ENCODE assay signal across 12 cellular contexts in the genomic region with DNA sequence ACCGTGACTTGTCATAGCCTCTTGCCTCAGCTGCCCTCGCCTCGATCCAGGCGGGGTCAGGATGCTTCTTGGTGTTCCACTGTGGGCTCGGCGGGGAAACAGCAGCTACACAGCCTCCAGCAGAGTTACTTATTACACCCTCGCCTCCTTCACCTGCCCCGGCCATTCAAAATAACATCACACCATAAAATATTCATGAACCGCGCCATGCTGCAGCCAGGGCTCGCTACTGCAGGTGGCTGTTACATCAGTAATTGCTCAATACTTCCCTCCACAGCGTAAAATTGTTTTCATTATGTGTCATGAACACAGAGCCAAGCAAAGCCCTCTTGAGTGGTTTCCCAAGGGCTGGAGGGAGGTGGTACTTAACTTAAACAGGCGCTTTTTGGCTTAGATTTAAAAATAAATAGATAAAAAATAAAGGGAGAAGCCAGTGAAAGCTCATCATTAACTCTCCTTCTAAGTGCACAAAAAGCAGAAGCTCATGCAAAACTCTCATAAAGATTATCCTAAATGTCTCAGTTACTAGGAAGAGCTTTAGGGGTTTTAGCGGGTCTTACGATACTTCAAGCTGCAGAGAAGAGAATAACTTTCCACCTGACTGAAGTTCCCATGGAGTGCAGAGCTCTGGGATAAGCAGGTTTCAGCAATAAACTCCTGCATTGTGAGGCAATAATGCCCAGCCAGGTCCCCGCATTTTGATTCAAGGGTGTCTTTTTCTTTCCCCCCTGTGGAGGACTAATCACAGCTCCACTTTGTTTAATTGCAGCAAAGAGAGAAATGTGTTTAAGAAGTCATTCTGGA.
DNase-seq lines count a peak whose midpoint lies in the region; ATAC-seq and TF ChIP-seq lines count a peak whose summit lies in the region.
"Had no signal": no experiment of that assay in that cellular context is flagged by ENCODE, and none has a peak within 500 bp of the region (broad histone marks: within the 10 kb centered on the region; RNA-seq: fewer than 3 reads in every experiment).

No MANE protein-coding gene starts in this region.

- no peak overlapping the region for H3K4me3 ChIP-seq in lower lobe of right lung
- H3K4me3 ChIP-seq: SK-N-MC, thyroid gland had no signal

- ATAC-seq in lower lobe of right lung (peak; percentile 67 to 84), HG03135 (IDR thresholded peaks at IDR 0.05; ENCODE audit: unreplicated experiment) (no peak)
- no peak for ATAC-seq in effector memory CD8-positive, alpha-beta T cell (replicated peaks)

- no peaks in the 10 kb centered on the region for H3K9me3 Mint-ChIP-seq in effector memory CD8-positive, alpha-beta T cell
- H3K9me3 Mint-ChIP-seq: nephron had no signal

- no peak overlapping the region for H3K27ac Mint-ChIP-seq in effector memory CD8-positive, alpha-beta T cell

- no peaks in the 10 kb centered on the region for H3K27me3 ChIP-seq in lower lobe of right lung (ENCODE audit: low read depth)
- H3K27me3 ChIP-seq: thyroid gland had no signal

- no peaks in the 10 kb centered on the region for H3K36me3 ChIP-seq in lower lobe of right lung
- H3K36me3 ChIP-seq: thyroid gland had no signal

- H3K27ac ChIP-seq in lower lobe of right lung = no peak overlapping the region
- H3K27ac ChIP-seq: SK-N-MC, thyroid gland had no signal

- no peaks in the 10 kb centered on the region for H3K4me1 Mint-ChIP-seq in effector memory CD8-positive, alpha-beta T cell (ENCODE audit: low read depth in 2 of 2)
- H3K4me1 Mint-ChIP-seq: nephron had no signal

- no peak overlapping the region for H3K4me3 Mint-ChIP-seq in effector memory CD8-positive, alpha-beta T cell
- H3K4me3 Mint-ChIP-seq: nephron had no signal

- no peaks in the 10 kb centered on the region for H3K9me3 ChIP-seq in lower lobe of right lung
- H3K9me3 ChIP-seq: thyroid gland had no signal

- intact Hi-C loops in lower lobe of right lung (cut with DNase I) = no loop called here

- H3K27me3 Mint-ChIP-seq in effector memory CD8-positive, alpha-beta T cell = peaks cover 0 to 8% of the 10 kb centered on the region in 2 donors

- H3K36me3 Mint-ChIP-seq in effector memory CD8-positive, alpha-beta T cell (ENCODE audit: insufficient read depth) = no peaks in the 10 kb centered on the region

- peak; percentile 36 for DNase-seq in DMS79 treated with DMSO at 0.1 percent for 48 hours (lab: John Stamatoyannopoulos, UW)
- peak; percentile 86 for DNase-seq in NCI-H146 (lab: John Stamatoyannopoulos, UW)
- peak; percentile 83 to 88 for DNase-seq in SHP77 (lab: John Stamatoyannopoulos, UW)
- peak; percentile 44 for DNase-seq in lower lobe of right lung
- DNase-seq in effector memory CD8-positive, alpha-beta T cell = no peak
- no peak for DNase-seq in mucosa of gallbladder (ENCODE audit: low spot score)
- no peak for DNase-seq in putamen (ENCODE audit: low spot score)
- DNase-seq: stimulated activated CD4-positive, alpha-beta T cell treated with anti-CD3 and anti-CD28 coated beads, Interleukin-4, amount 100 ng/mL, for 4 hours had no signal

- TF ChIP-seq CTCF in lower lobe of right lung (IDR thresholded peaks at IDR 0.05) = no peak

- no peaks in the 10 kb centered on the region for H3K4me1 ChIP-seq in lower lobe of right lung

Comparison
In these comparisons a context has a peak if more than half of its experiments do, and no peak if none do; other contexts are left out.
1. DNase-seq: peak in DMS79 treated with DMSO at 0.1 percent for 48 hours (single experiment), NCI-H146 (single experiment), SHP77 (2 of 2) and lower lobe of right lung (single experiment); none in effector memory CD8-positive, alpha-beta T cell (0 of 3), mucosa of gallbladder (single experiment) and putamen (single experiment).
2. ATAC-seq: peak in lower lobe of right lung (2 of 2); none in effector memory CD8-positive, alpha-beta T cell (single experiment) and HG03135 (single experiment).